Comparison of ENCODE assay signal across 1 cellular context in genomic region chr14:95157195-95157986, GRCh38.
TF ChIP-seq lines count a peak whose summit lies in the region.

DICER1 (minus strand) TSS chr14:95157529; CDS start chr14:95133458, 24,071 bp downstream.

TF ChIP-seq in HepG2, 621 proteins besides CTCF, POLR2A, EP300 and RAD21 (continued from another document):
- TF ChIP-seq, protein P1, sequence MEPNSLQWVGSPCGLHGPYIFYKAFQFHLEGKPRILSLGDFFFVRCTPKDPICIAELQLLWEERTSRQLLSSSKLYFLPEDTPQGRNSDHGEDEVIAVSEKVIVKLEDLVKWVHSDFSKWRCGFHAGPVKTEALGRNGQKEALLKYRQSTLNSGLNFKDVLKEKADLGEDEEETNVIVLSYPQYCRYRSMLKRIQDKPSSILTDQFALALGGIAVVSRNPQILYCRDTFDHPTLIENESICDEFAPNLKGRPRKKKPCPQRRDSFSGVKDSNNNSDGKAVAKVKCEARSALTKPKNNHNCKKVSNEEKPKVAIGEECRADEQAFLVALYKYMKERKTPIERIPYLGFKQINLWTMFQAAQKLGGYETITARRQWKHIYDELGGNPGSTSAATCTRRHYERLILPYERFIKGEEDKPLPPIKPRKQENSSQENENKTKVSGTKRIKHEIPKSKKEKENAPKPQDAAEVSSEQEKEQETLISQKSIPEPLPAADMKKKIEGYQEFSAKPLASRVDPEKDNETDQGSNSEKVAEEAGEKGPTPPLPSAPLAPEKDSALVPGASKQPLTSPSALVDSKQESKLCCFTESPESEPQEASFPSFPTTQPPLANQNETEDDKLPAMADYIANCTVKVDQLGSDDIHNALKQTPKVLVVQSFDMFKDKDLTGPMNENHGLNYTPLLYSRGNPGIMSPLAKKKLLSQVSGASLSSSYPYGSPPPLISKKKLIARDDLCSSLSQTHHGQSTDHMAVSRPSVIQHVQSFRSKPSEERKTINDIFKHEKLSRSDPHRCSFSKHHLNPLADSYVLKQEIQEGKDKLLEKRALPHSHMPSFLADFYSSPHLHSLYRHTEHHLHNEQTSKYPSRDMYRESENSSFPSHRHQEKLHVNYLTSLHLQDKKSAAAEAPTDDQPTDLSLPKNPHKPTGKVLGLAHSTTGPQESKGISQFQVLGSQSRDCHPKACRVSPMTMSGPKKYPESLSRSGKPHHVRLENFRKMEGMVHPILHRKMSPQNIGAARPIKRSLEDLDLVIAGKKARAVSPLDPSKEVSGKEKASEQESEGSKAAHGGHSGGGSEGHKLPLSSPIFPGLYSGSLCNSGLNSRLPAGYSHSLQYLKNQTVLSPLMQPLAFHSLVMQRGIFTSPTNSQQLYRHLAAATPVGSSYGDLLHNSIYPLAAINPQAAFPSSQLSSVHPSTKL (CRISPR knock-in tag; IDR thresholded peaks at IDR 0.05) = peak; percentile 36; the same call in 1 of the 2 replicates
- no peak for TF ChIP-seq ZNF614 (CRISPR knock-in tag; IDR thresholded peaks at IDR 0.05; ENCODE audit: borderline replicate concordance)
- TF ChIP-seq RNF219 (CRISPR knock-in tag; IDR thresholded peaks at IDR 0.05) = no peak
- peak; percentile 91; the same call in 1 of the 2 replicates for TF ChIP-seq ZMAT3 (CRISPR knock-in tag; conservative IDR thresholded peaks at IDR 0.05)
- TF ChIP-seq HNRNPH1 (optimal IDR thresholded peaks at IDR 0.05; ENCODE audit: low read depth, low read length) = peak; percentile 99
- peak; percentile 81; the same call in 1 of the 2 replicates for TF ChIP-seq ARHGAP35 (CRISPR knock-in tag; IDR thresholded peaks at IDR 0.05; ENCODE audit: borderline replicate concordance)
- TF ChIP-seq RAD51 (IDR thresholded peaks at IDR 0.05; ENCODE audit: borderline replicate concordance) = no peak
- TF ChIP-seq PLRG1 (conservative IDR thresholded peaks at IDR 0.05) = no peak
- TF ChIP-seq ETV6 (CRISPR knock-in tag; conservative IDR thresholded peaks at IDR 0.05) = no peak
- peak; percentile 24; the same call in 1 of the 2 replicates for TF ChIP-seq ZNF564 (CRISPR knock-in tag; IDR thresholded peaks at IDR 0.05)
- 0 out of 2 replicates have a peak, but pooled peaks have one; percentile 42 for TF ChIP-seq RELA (CRISPR knock-in tag; IDR thresholded peaks at IDR 0.05)
- TF ChIP-seq IRF1 (CRISPR knock-in tag; IDR thresholded peaks at IDR 0.05; ENCODE audit: low read depth) = no peak
- TF ChIP-seq, protein P2, sequence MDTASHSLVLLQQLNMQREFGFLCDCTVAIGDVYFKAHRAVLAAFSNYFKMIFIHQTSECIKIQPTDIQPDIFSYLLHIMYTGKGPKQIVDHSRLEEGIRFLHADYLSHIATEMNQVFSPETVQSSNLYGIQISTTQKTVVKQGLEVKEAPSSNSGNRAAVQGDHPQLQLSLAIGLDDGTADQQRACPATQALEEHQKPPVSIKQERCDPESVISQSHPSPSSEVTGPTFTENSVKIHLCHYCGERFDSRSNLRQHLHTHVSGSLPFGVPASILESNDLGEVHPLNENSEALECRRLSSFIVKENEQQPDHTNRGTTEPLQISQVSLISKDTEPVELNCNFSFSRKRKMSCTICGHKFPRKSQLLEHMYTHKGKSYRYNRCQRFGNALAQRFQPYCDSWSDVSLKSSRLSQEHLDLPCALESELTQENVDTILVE (CRISPR knock-in tag; IDR thresholded peaks at IDR 0.05) = peak; percentile 77; the same call in 1 of the 2 replicates
- TF ChIP-seq, protein P3, sequence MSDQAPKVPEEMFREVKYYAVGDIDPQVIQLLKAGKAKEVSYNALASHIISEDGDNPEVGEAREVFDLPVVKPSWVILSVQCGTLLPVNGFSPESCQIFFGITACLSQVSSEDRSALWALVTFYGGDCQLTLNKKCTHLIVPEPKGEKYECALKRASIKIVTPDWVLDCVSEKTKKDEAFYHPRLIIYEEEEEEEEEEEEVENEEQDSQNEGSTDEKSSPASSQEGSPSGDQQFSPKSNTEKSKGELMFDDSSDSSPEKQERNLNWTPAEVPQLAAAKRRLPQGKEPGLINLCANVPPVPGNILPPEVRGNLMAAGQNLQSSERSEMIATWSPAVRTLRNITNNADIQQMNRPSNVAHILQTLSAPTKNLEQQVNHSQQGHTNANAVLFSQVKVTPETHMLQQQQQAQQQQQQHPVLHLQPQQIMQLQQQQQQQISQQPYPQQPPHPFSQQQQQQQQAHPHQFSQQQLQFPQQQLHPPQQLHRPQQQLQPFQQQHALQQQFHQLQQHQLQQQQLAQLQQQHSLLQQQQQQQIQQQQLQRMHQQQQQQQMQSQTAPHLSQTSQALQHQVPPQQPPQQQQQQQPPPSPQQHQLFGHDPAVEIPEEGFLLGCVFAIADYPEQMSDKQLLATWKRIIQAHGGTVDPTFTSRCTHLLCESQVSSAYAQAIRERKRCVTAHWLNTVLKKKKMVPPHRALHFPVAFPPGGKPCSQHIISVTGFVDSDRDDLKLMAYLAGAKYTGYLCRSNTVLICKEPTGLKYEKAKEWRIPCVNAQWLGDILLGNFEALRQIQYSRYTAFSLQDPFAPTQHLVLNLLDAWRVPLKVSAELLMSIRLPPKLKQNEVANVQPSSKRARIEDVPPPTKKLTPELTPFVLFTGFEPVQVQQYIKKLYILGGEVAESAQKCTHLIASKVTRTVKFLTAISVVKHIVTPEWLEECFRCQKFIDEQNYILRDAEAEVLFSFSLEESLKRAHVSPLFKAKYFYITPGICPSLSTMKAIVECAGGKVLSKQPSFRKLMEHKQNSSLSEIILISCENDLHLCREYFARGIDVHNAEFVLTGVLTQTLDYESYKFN (CRISPR knock-in tag; conservative IDR thresholded peaks at IDR 0.05) = peak; percentile 37
- TF ChIP-seq NCOA2 (CRISPR knock-in tag; IDR thresholded peaks at IDR 0.05) = no peak
- TF ChIP-seq MIER2 (CRISPR knock-in tag; IDR thresholded peaks at IDR 0.05) = no peak
- TF ChIP-seq, protein P4, sequence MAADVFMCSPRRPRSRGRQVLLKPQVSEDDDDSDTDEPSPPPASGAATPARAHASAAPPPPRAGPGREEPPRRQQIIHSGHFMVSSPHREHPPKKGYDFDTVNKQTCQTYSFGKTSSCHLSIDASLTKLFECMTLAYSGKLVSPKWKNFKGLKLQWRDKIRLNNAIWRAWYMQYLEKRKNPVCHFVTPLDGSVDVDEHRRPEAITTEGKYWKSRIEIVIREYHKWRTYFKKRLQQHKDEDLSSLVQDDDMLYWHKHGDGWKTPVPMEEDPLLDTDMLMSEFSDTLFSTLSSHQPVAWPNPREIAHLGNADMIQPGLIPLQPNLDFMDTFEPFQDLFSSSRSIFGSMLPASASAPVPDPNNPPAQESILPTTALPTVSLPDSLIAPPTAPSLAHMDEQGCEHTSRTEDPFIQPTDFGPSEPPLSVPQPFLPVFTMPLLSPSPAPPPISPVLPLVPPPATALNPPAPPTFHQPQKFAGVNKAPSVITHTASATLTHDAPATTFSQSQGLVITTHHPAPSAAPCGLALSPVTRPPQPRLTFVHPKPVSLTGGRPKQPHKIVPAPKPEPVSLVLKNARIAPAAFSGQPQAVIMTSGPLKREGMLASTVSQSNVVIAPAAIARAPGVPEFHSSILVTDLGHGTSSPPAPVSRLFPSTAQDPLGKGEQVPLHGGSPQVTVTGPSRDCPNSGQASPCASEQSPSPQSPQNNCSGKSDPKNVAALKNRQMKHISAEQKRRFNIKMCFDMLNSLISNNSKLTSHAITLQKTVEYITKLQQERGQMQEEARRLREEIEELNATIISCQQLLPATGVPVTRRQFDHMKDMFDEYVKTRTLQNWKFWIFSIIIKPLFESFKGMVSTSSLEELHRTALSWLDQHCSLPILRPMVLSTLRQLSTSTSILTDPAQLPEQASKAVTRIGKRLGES (CRISPR knock-in tag; IDR thresholded peaks at IDR 0.05; ENCODE audit: borderline replicate concordance) = peak; percentile 32; the same call in 1 of the 2 replicates
- peak; percentile 79 for TF ChIP-seq BORCS8-MEF2B (CRISPR knock-in tag; IDR thresholded peaks at IDR 0.05)
